Comparison of ENCODE assay signal across 1 cellular context in the genomic region with DNA sequence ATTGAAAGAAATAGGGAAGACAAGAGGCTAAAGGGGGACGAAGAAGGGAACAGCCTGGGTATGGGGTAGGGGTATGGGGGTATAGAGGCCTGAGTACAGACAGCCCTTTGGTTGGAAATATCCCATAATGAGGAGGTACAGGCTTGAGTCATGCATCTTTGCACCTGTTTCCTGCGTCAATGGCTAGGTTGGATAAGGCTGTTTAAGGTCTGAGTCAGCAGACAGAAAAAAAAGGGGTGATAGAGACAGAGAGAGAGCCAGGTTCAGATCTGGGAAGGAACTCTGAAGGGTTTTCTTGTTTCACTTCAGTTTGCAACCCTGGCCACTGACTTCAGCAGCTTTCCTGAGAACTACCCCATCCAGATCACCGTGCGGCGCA.
A peak's percentile ranks its signal among the peaks of the same experiment; 100 is the strongest.
TF ChIP-seq lines count a peak whose summit lies in the region.

No MANE protein-coding gene starts in this region.

TF ChIP-seq in H1, 55 proteins besides CTCF, POLR2A, EP300 and RAD21:
- TF ChIP-seq YY1 (IDR thresholded peaks at IDR 0.05; ENCODE audit: low read depth, low read length) (no peak), POLR2AphosphoS5 (IDR thresholded peaks at IDR 0.05; ENCODE audit: low read depth, low read length) (peak; percentile 18; the same call in 1 of the 2 replicates)
